22 cellular contexts compared by ENCODE assay signal in genomic region chr3:192842711-192843436, GRCh38.
"Had no signal": no experiment of that assay in that cellular context is flagged by ENCODE, and none has a peak within 500 bp of the region (broad histone marks: within the 10 kb centered on the region; RNA-seq: fewer than 3 reads in every experiment).

No MANE protein-coding gene starts in this region.

- H3K4me1 Mint-ChIP-seq: naive B cell had no signal

- H3K4me3 ChIP-seq: heart right ventricle, lower lobe of right lung, sigmoid colon, spleen, thoracic aorta, vagina had no signal

- ATAC-seq: activated naive CD4-positive, alpha-beta T cell treated with anti-CD3 and anti-CD28 coated beads, Interleukin-2, amount 50 U/mL, for 72 hours; left lobe of liver; lower lobe of right lung had no signal

- H3K36me3 ChIP-seq: heart right ventricle, lower lobe of right lung, sigmoid colon, spleen, thoracic aorta, vagina had no signal

- H3K27me3 ChIP-seq: heart right ventricle, sigmoid colon, spleen, vagina had no signal

- DNase-seq: activated T-cell treated with anti-CD3 and anti-CD28 coated beads, Interleukin-2, amount 50 U/mL, for 1 hour; aorta; effector CD4-positive, alpha-beta T cell; erythroblast; foreskin fibroblast; heart right ventricle; kidney; lower lobe of right lung; mesendoderm; naive B cell; occipital lobe; sigmoid colon; spleen; stimulated activated CD4-positive, alpha-beta T cell treated with anti-CD3 and anti-CD28 coated beads, Interleukin-4, amount 100 ng/mL, for 1 hour; stimulated activated naive CD4-positive, alpha-beta T cell treated with Interleukin-2 at 50 U/mL for 16 hours had no signal

- H3K27ac Mint-ChIP-seq: activated naive CD4-positive, alpha-beta T cell treated with anti-CD3 and anti-CD28 coated beads, Interleukin-2, amount 50 U/mL, for 72 hours; dendritic cell treated with granulocyte-macrophage colony-stimulating factor and Interleukin-4, amounts not matched to agents 40 ng/mL and 50 ng/mL, for 4 days; naive B cell; type B pancreatic cell had no signal

- H3K4me3 Mint-ChIP-seq: brain; dendritic cell treated with granulocyte-macrophage colony-stimulating factor and Interleukin-4, amounts not matched to agents 40 ng/mL and 50 ng/mL, for 4 days; naive B cell; type B pancreatic cell had no signal

- H3K36me3 Mint-ChIP-seq: activated naive CD4-positive, alpha-beta T cell treated with anti-CD3 and anti-CD28 coated beads, Interleukin-2, amount 50 U/mL, for 72 hours; naive B cell had no signal

- H3K9me3 Mint-ChIP-seq: brain; dendritic cell treated with granulocyte-macrophage colony-stimulating factor and Interleukin-4, amounts not matched to agents 40 ng/mL and 50 ng/mL, for 4 days had no signal

- H3K27me3 Mint-ChIP-seq: type B pancreatic cell had no signal

- H3K27ac ChIP-seq: heart right ventricle, lower lobe of right lung, sigmoid colon, spleen, thoracic aorta, vagina had no signal

- H3K9me3 ChIP-seq: heart right ventricle, lower lobe of right lung, sigmoid colon, spleen, thoracic aorta, vagina had no signal
